In the genomic region with DNA sequence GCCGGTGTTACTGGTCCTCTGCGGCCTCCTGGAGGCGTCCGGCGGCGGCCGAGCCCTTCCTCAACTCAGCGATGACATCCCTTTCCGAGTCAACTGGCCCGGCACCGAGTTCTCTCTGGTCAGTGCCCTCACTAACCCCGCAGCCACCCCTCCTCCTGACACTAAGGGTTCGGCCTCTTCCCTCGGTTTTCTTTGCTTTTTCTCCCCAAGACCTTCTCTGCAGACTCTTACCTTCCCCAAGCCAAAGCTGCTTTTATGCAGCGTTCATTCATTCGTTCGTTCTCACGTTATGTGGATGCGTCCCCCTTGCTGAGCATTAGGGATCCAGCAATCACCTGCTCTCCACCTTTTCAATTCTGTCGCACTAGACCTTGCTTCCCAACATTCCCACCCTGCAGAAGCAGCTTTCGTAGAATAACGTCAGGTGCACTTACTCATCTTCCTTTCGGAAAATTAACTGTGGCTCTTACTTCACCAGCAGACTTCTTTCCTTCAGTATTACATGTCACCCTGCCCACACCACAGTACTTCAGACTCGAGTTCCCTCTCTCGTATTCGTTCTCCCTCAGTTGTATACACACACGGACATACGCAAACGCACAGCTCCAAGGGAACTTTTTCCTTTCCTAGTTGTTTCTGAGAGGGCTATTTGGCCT, we compare ENCODE assay signal across 9 cellular contexts. TPM values are rescaled to one million over a fixed set of nuclear protein-coding genes. Genes with fewer than 3 reads are reported as not detected.
DNase-seq lines count a peak whose midpoint lies in the region; ATAC-seq, FAIRE-seq and TF ChIP-seq lines count a peak whose summit lies in the region.
"Had no signal": no experiment of that assay in that cellular context is flagged by ENCODE, and none has a peak within 500 bp of the region (broad histone marks: within the 10 kb centered on the region; RNA-seq: fewer than 3 reads in every experiment).

No MANE protein-coding gene starts in this region.

- in situ Hi-C loops in brain microvascular endothelial cell (cut with HindIII; ENCODE audit: low pct_ligation_motif_present, low sequenced_read_pairs), result no loop called here

- H3K36me3 Mint-ChIP-seq in stimulated activated naive B cell treated with anti-CD40 and anti-IgM and Interleukin-4, amounts not matched to agents 10 μg/mL and 1 μg/mL and 100 μg/mL, for 72 hours, result peaks cover 3 to 7% of the 10 kb centered on the region in 2 donors

- peak overlapping the region; percentile 62 to 78 for H3K9ac ChIP-seq in kidney (ENCODE audit: low read length in 2 of 2)

- no peak for FAIRE-seq in kidney (lab: Jason Lieb, UNC)
- FAIRE-seq: TTC549 had no signal

- H3K27me3 ChIP-seq in brain microvascular endothelial cell (replicated peaks), result no peaks in the 10 kb centered on the region

- H3K4me3 ChIP-seq in AG10803 (ENCODE audit: low read length) (peak overlapping the region; percentile 96), brain microvascular endothelial cell (ENCODE audit: low read depth, low read length) (peak overlapping the region; percentile 70), kidney (ENCODE audit: low read length in 2 of 2) (peak overlapping the region; percentile 94 to 98)

- H3K9me3 Mint-ChIP-seq in stimulated activated naive B cell treated with anti-CD40 and anti-IgM and Interleukin-4, amounts not matched to agents 10 μg/mL and 1 μg/mL and 100 μg/mL, for 72 hours, result no peaks in the 10 kb centered on the region

- TF ChIP-seq CTCF in AG10803 (conservative IDR thresholded peaks at IDR 0.05; ENCODE audit: low read length) (no peak), brain microvascular endothelial cell (IDR thresholded peaks at IDR 0.05; ENCODE audit: low read depth, low read length, missing control alignments) (peak; percentile 15), kidney (IDR thresholded peaks at IDR 0.05; ENCODE audit: borderline replicate concordance, extremely low read depth, insufficient read depth) (no peak)

- H3K4me3 Mint-ChIP-seq in stimulated activated naive B cell treated with anti-CD40 and anti-IgM and Interleukin-4, amounts not matched to agents 10 μg/mL and 1 μg/mL and 100 μg/mL, for 72 hours, result peak overlapping the region; percentile 92 to 93

- no peaks in the 10 kb centered on the region for H3K27me3 Mint-ChIP-seq in stimulated activated naive B cell treated with anti-CD40 and anti-IgM and Interleukin-4, amounts not matched to agents 10 μg/mL and 1 μg/mL and 100 μg/mL, for 72 hours

- peaks cover 0 to 22% of the 10 kb centered on the region in 2 donors for H3K4me1 ChIP-seq in kidney (ENCODE audit: control insufficient read depth in 1 of 2, insufficient read depth in 1 of 2, low read depth in 1 of 2, low read length in 2 of 2)

- ATAC-seq in GM18508 (IDR thresholded peaks at IDR 0.05; ENCODE audit: insufficient read depth, unreplicated experiment) (peak; percentile 19), HG02943 (IDR thresholded peaks at IDR 0.05; ENCODE audit: low read depth, unreplicated experiment) (peak; percentile 52)
- peak; percentile 55 to 57 for ATAC-seq in stimulated activated naive B cell treated with anti-CD40 and anti-IgM and Interleukin-4, amounts not matched to agents 10 μg/mL and 1 μg/mL and 100 μg/mL, for 72 hours (replicated peaks)

- H3K36me3 ChIP-seq in brain microvascular endothelial cell (replicated peaks) (no peaks in the 10 kb centered on the region), kidney (ENCODE audit: control insufficient read depth in 1 of 2, insufficient read depth in 2 of 2, low read length in 2 of 2) (no peaks in the 10 kb centered on the region)

- peak; percentile 15 for DNase-seq in AG10803 (ENCODE audit: low read depth)
- peak; percentile 28 to 34 for DNase-seq in NOMO-1 (lab: John Stamatoyannopoulos, UW; ENCODE audit: unreplicated experiment in 2 of 2)
- peak; percentile 10 for DNase-seq in brain microvascular endothelial cell
- no peak for DNase-seq in kidney
- DNase-seq in stimulated activated naive B cell treated with anti-CD40 and anti-IgM and Interleukin-4, amounts not matched to agents 10 μg/mL and 1 μg/mL and 100 μg/mL, for 72 hours, result no peak
- DNase-seq in NCI-H2171 treated with DMSO at 0.1 percent for 48 hours (lab: John Stamatoyannopoulos, UW), result no peak

- intact Hi-C loops in kidney (cut with DNase I), result no loop called here

- peak overlapping the region; percentile 99 for H3K27ac Mint-ChIP-seq in stimulated activated naive B cell treated with anti-CD40 and anti-IgM and Interleukin-4, amounts not matched to agents 10 μg/mL and 1 μg/mL and 100 μg/mL, for 72 hours

- H3K27ac ChIP-seq in brain microvascular endothelial cell, result peak overlapping the region; percentile 84
- H3K27ac ChIP-seq in kidney (ENCODE audit: low read depth in 2 of 2, low read length in 2 of 2), result peak overlapping the region in 1 of 2 donors; percentile 49

- H3K9me3 ChIP-seq in kidney (ENCODE audit: control insufficient read depth in 1 of 2, low read length in 2 of 2), result no peaks in the 10 kb centered on the region

- peaks cover 19 to 37% of the 10 kb centered on the region in 2 donors for H3K4me1 Mint-ChIP-seq in stimulated activated naive B cell treated with anti-CD40 and anti-IgM and Interleukin-4, amounts not matched to agents 10 μg/mL and 1 μg/mL and 100 μg/mL, for 72 hours

RNA-seq across cellular contexts. Expression of gene ERLEC1, which starts 0.5 kb away (rescaled TPM):
- 43.7 TPM for total RNA-seq in kidney
- polyA plus RNA-seq in kidney (ENCODE audit: insufficient read depth, low read depth, low replicate concordance), result 39.9 TPM

RNA-seq across cellular contexts. Expression of gene ASB3, which starts 0.6 kb away (rescaled TPM):
- total RNA-seq in kidney, result 20.1 TPM
- 8.0 TPM for polyA plus RNA-seq in kidney (ENCODE audit: insufficient read depth, low read depth, low replicate concordance)

RNA-seq across cellular contexts. Expression of gene CHAC2, which starts 19.8 kb away (rescaled TPM):
- total RNA-seq in kidney, result 1.6 TPM
- 3.7 TPM for polyA plus RNA-seq in kidney (ENCODE audit: insufficient read depth, low read depth, low replicate concordance)

Comparison
In these comparisons a context has a peak if more than half of its experiments do, and no peak if none do; other contexts are left out.
1. DNase-seq: peak in AG10803 (single experiment), NOMO-1 (2 of 2) and brain microvascular endothelial cell (single experiment); none in kidney (single experiment), stimulated activated naive B cell treated with anti-CD40 and anti-IgM and Interleukin-4, amounts not matched to agents 10 μg/mL and 1 μg/mL and 100 μg/mL, for 72 hours (single experiment) and NCI-H2171 treated with DMSO at 0.1 percent for 48 hours (single experiment).
2. Peak in every context shown above with its lines, with median percentiles within 50 percentile points of each other: H3K4me3 ChIP-seq and ATAC-seq.